In genomic region chr2:208722737-208723136, GRCh38 we compare ENCODE assay signal across 23 cellular contexts.
"Had no signal": no experiment of that assay in that cellular context is flagged by ENCODE, and none has a peak within 500 bp of the region (broad histone marks: within the 10 kb centered on the region; RNA-seq: fewer than 3 reads in every experiment).

No MANE protein-coding gene starts in this region.

- ATAC-seq: K562, Panc1, PC-3, T-cell had no signal

- H3K27ac ChIP-seq: KMS-11, RWPE1 had no signal

- H3K4me2 ChIP-seq: KMS-11, SK-N-SH had no signal

- H3K9me2 ChIP-seq: SK-N-SH had no signal

- DNase-seq: Kasumi-1; MM.1S; NCI-H1105; NCI-H1417; NCI-H1436 treated with DMSO at 0.1 percent for 48 hours; NCI-H1694; NCI-H187 treated with DMSO at 0.1 percent for 48 hours; NCI-H2029 treated with DMSO at 0.1 percent for 48 hours; NCI-H2227 treated with DMSO at 0.1 percent for 48 hours; NCI-H524; NCI-H526 treated with DMSO at 0.1 percent for 48 hours; NCI-H748 treated with DMSO at 0.1 percent for 48 hours; NK-92 treated with Interleukin-12 subunit alpha and Interleukin-12 subunit beta, amount 100 ng/mL, for 24 hours; PC-3; SHP77; SK-N-SH; SW 1271; T-cell had no signal

- H3K9me3 ChIP-seq: SK-N-SH had no signal

- FAIRE-seq: HTR-8/SVneo, K562 had no signal

- H3K4me3 ChIP-seq: K562 had no signal
